ENCODE assay signal across 1 cellular context in genomic region chr1:2155147-2155598, GRCh38.
TF ChIP-seq lines count a peak whose summit lies in the region.

No MANE protein-coding gene starts in this region.

TF ChIP-seq in IMR-90, 13 proteins besides CTCF, POLR2A, EP300 and RAD21:
- TF ChIP-seq CHD1 (IDR thresholded peaks at IDR 0.05; ENCODE audit: low read depth, low read length) (no peak), MAFK (IDR thresholded peaks at IDR 0.05; ENCODE audit: low read depth, low read length) (no peak), RFX5 (IDR thresholded peaks at IDR 0.05; ENCODE audit: low read depth, low read length) (no peak), RCOR1 (IDR thresholded peaks at IDR 0.05; ENCODE audit: insufficient replicate concordance, low read length) (no peak), NFE2L2 (IDR thresholded peaks at IDR 0.05; ENCODE audit: low read depth, low read length) (no peak), FOS (IDR thresholded peaks at IDR 0.05; ENCODE audit: low read depth, low read length) (no peak), USF2 (IDR thresholded peaks at IDR 0.05; ENCODE audit: low read depth, low read length) (no peak), MXI1 (IDR thresholded peaks at IDR 0.05; ENCODE audit: borderline replicate concordance, low read depth, low read length) (no peak), ELK1 (IDR thresholded peaks at IDR 0.05; ENCODE audit: borderline replicate concordance, low read depth, low read length) (no peak), CEBPB (IDR thresholded peaks at IDR 0.05; ENCODE audit: low read depth, low read length) (no peak), BHLHE40 (IDR thresholded peaks at IDR 0.05; ENCODE audit: low read depth, low read length) (no peak), MAZ (IDR thresholded peaks at IDR 0.05; ENCODE audit: borderline replicate concordance, low read depth, low read length) (no peak), SMC3 (IDR thresholded peaks at IDR 0.05; ENCODE audit: low read depth, low read length) (no peak)
